Comparison of ENCODE assay signal across 1 cellular context in genomic region chr5:9396285-9396770, GRCh38.
TF ChIP-seq lines count a peak whose summit lies in the region.

No MANE protein-coding gene starts in this region.

TF ChIP-seq in IMR-90, 13 proteins besides CTCF, POLR2A, EP300 and RAD21 (continued from another document):
- TF ChIP-seq ELK1 (IDR thresholded peaks at IDR 0.05; ENCODE audit: borderline replicate concordance, low read depth, low read length) (no peak), USF2 (IDR thresholded peaks at IDR 0.05; ENCODE audit: low read depth, low read length) (no peak), CEBPB (IDR thresholded peaks at IDR 0.05; ENCODE audit: low read depth, low read length) (no peak), MAFK (IDR thresholded peaks at IDR 0.05; ENCODE audit: low read depth, low read length) (no peak), FOS (IDR thresholded peaks at IDR 0.05; ENCODE audit: low read depth, low read length) (no peak), NFE2L2 (IDR thresholded peaks at IDR 0.05; ENCODE audit: low read depth, low read length) (no peak), MXI1 (IDR thresholded peaks at IDR 0.05; ENCODE audit: borderline replicate concordance, low read depth, low read length) (no peak), RFX5 (IDR thresholded peaks at IDR 0.05; ENCODE audit: low read depth, low read length) (no peak), CHD1 (IDR thresholded peaks at IDR 0.05; ENCODE audit: low read depth, low read length) (no peak), RCOR1 (IDR thresholded peaks at IDR 0.05; ENCODE audit: insufficient replicate concordance, low read length) (no peak), BHLHE40 (IDR thresholded peaks at IDR 0.05; ENCODE audit: low read depth, low read length) (no peak)
